Comparison of ENCODE assay signal across 22 cellular contexts in genomic region chr17:47287639-47288038, GRCh38. TPM values are rescaled to one million over a fixed set of nuclear protein-coding genes. Genes with fewer than 3 reads are reported as not detected.
"Had no signal": no experiment of that assay in that cellular context is flagged by ENCODE, and none has a peak within 500 bp of the region (broad histone marks: within the 10 kb centered on the region; RNA-seq: fewer than 3 reads in every experiment).

No MANE protein-coding gene starts in this region.

- H3K4me1 Mint-ChIP-seq: activated CD4-positive, alpha-beta T cell treated with anti-CD3 and anti-CD28 coated beads for 36 hours; activated naive CD8-positive, alpha-beta T cell treated with anti-CD3 and anti-CD28 coated beads for 36 hours; stimulated activated naive CD8-positive, alpha-beta T cell treated with anti-CD3 and anti-CD28 coated beads, Interleukin-15, amount 100 ng/mL, for 72 hours had no signal

- H3K36me3 Mint-ChIP-seq: activated naive CD8-positive, alpha-beta T cell treated with anti-CD3 and anti-CD28 coated beads for 36 hours; WTC11 had no signal

- H3K4me3 Mint-ChIP-seq: activated CD4-positive, alpha-beta T cell treated with anti-CD3 and anti-CD28 coated beads for 36 hours; activated naive CD8-positive, alpha-beta T cell treated with anti-CD3 and anti-CD28 coated beads for 36 hours; activated T-cell treated with anti-CD3 and anti-CD28 coated beads, Interleukin-2, amount 50 U/mL, for 4 hours; nephron; stimulated activated naive CD8-positive, alpha-beta T cell treated with anti-CD3 and anti-CD28 coated beads, Interleukin-15, amount 100 ng/mL, for 72 hours; WTC11 had no signal

- H3K4me3 ChIP-seq: coronary artery, esophagus squamous epithelium, gastroesophageal sphincter, pancreas, tibial nerve had no signal

- H3K9me3 Mint-ChIP-seq: activated naive CD8-positive, alpha-beta T cell treated with anti-CD3 and anti-CD28 coated beads for 36 hours; activated T-cell treated with anti-CD3 and anti-CD28 coated beads, Interleukin-2, amount 50 U/mL, for 4 hours; activated T-helper 2 cell treated with anti-CD3 and anti-CD28 coated beads, Interferon-gamma antibody, Interleukin-2, Interleukin-4, amounts not matched to agents 10 μg/mL and 5 μg/mL and 100 μg/mL, durations not matched to agents 14 hours and 24 hours and 36 hours; nephron; stimulated activated naive CD8-positive, alpha-beta T cell treated with anti-CD3 and anti-CD28 coated beads, Interleukin-15, amount 100 ng/mL, for 72 hours had no signal

- ATAC-seq: activated CD4-positive, alpha-beta T cell treated with anti-CD3 and anti-CD28 coated beads for 36 hours; activated T-cell treated with anti-CD3 and anti-CD28 coated beads, Interleukin-2, amount 50 U/mL, for 4 hours; gastroesophageal sphincter; pancreas; right cardiac atrium; stimulated activated naive CD8-positive, alpha-beta T cell treated with anti-CD3 and anti-CD28 coated beads, Interleukin-15, amount 100 ng/mL, for 72 hours; WTC11 had no signal

- DNase-seq: activated CD4-positive, alpha-beta T cell treated with anti-CD3 and anti-CD28 coated beads for 36 hours; activated CD4-positive, alpha-beta T cell treated with anti-CD3 and anti-CD28 coated beads, Interleukin-2, amount 50 U/mL, for 4 hours; activated CD8-positive, alpha-beta memory T cell treated with anti-CD3 and anti-CD28 coated beads for 24 hours; activated CD8-positive, alpha-beta memory T cell treated with anti-CD3 and anti-CD28 coated beads, Interleukin-2, amount 50 U/mL, for 4 hours; activated naive CD4-positive, alpha-beta T cell treated with Interleukin-2 at 50 U/mL for 16 hours; activated naive CD8-positive, alpha-beta T cell treated with anti-CD3 and anti-CD28 coated beads for 36 hours; activated T-cell treated with anti-CD3 and anti-CD28 coated beads, Interleukin-2, amount 50 U/mL, for 4 hours; cerebellar nuclear complex; esophagus squamous epithelium; head of caudate nucleus; hypothalamus; pancreas; right cardiac atrium; stimulated activated CD4-positive, alpha-beta T cell treated with anti-CD3 and anti-CD28 coated beads, Interleukin-4, amount 100 ng/mL, for 24 hours; stimulated activated naive CD8-positive, alpha-beta T cell treated with anti-CD3 and anti-CD28 coated beads, Interleukin-15, amount 100 ng/mL, for 72 hours; T1000 had no signal

- H3K27ac Mint-ChIP-seq: activated CD4-positive, alpha-beta T cell treated with anti-CD3 and anti-CD28 coated beads for 36 hours; activated naive CD8-positive, alpha-beta T cell treated with anti-CD3 and anti-CD28 coated beads for 36 hours; activated T-helper 2 cell treated with anti-CD3 and anti-CD28 coated beads, Interferon-gamma antibody, Interleukin-2, Interleukin-4, amounts not matched to agents 10 μg/mL and 5 μg/mL and 100 μg/mL, durations not matched to agents 14 hours and 24 hours and 36 hours; WTC11 had no signal

- H3K4me1 ChIP-seq: esophagus squamous epithelium, gastroesophageal sphincter, pancreas had no signal

- FAIRE-seq: pancreas had no signal

- H3K36me3 ChIP-seq: pancreas had no signal

- H3K9me3 ChIP-seq: esophagus squamous epithelium, gastroesophageal sphincter, pancreas, tibial nerve had no signal

- H3K27ac ChIP-seq: coronary artery, esophagus squamous epithelium, gastroesophageal sphincter, pancreas had no signal

- H3K27me3 ChIP-seq: esophagus squamous epithelium, gastroesophageal sphincter, pancreas, tibial nerve had no signal

- H3K27me3 Mint-ChIP-seq: activated CD4-positive, alpha-beta T cell treated with anti-CD3 and anti-CD28 coated beads for 36 hours; activated naive CD8-positive, alpha-beta T cell treated with anti-CD3 and anti-CD28 coated beads for 36 hours; stimulated activated naive CD8-positive, alpha-beta T cell treated with anti-CD3 and anti-CD28 coated beads, Interleukin-15, amount 100 ng/mL, for 72 hours had no signal

RNA-seq across cellular contexts. Expression of gene ITGB3, which starts 34.0 kb away (rescaled TPM):
- total RNA-seq: activated T-helper 2 cell treated with anti-CD3 and anti-CD28 coated beads, Interferon-gamma antibody, Interleukin-2, Interleukin-4, amounts not matched to agents 10 μg/mL and 5 μg/mL and 100 μg/mL, durations not matched to agents 14 hours and 24 hours and 36 hours had no signal
